In genomic region chr22:41908409-41909289, GRCh38 we compare ENCODE assay signal across 12 cellular contexts. TPM values are rescaled to one million over a fixed set of nuclear protein-coding genes. Genes with fewer than 3 reads are reported as not detected.
DNase-seq lines count a peak whose midpoint lies in the region; ATAC-seq, FAIRE-seq and TF ChIP-seq lines count a peak whose summit lies in the region.
"Had no signal": no experiment of that assay in that cellular context is flagged by ENCODE, and none has a peak within 500 bp of the region (broad histone marks: within the 10 kb centered on the region; RNA-seq: fewer than 3 reads in every experiment).

No MANE protein-coding gene starts in this region.

- no peak overlapping the region for H4K8ac ChIP-seq in H1 (ENCODE audit: extremely low read depth, insufficient read depth, low read length)

- no peak overlapping the region for H3K4ac ChIP-seq in H1 (replicated peaks; ENCODE audit: insufficient read length, low read depth, low read length)

- no peak overlapping the region for H4K5ac ChIP-seq in H1 (ENCODE audit: insufficient read length, low read depth, low read length)

- FAIRE-seq in H1 (lab: Jason Lieb, UNC) = no peak

- no peak overlapping the region for H3K14ac ChIP-seq in H1 (ENCODE audit: insufficient read length)

- no peak overlapping the region for H2BK20ac ChIP-seq in H1 (ENCODE audit: low read length)

- H3K4me3 ChIP-seq in H1 (ENCODE audit: extremely low read depth in 1 of 4, insufficient read depth in 2 of 4, low read depth in 3 of 4, low read length in 4 of 4) (no peak overlapping the region), colonic mucosa (no peak overlapping the region), brain microvascular endothelial cell (ENCODE audit: low read depth, low read length) (no peak overlapping the region)

- H2BK15ac ChIP-seq in H1 (ENCODE audit: low read length) = no peak overlapping the region

- H3K9me3 ChIP-seq in H1 (ENCODE audit: insufficient read depth in 2 of 2, low read depth in 1 of 2, low read length in 1 of 2) = no peaks in the 10 kb centered on the region; a peak in 1 of 4 replicates
- H3K9me3 ChIP-seq in colonic mucosa = no peaks in the 10 kb centered on the region

- in situ Hi-C loops in brain microvascular endothelial cell (cut with HindIII; ENCODE audit: low pct_ligation_motif_present, low sequenced_read_pairs) = no loop called here

- H3K4me1 ChIP-seq in H1 (replicated peaks in 1 of 4; ENCODE audit: control insufficient read depth in 3 of 4, insufficient read depth in 4 of 4, low read length in 3 of 4) (peaks cover 0 to 28% (median 11%) of the 10 kb centered on the region in 4 experiments; a peak in 6 of 7 replicates), colonic mucosa (peaks cover 9% of the 10 kb centered on the region)

- H3K23me2 ChIP-seq in H1 (ENCODE audit: low read depth, low read length) = peaks cover 2% of the 10 kb centered on the region; the same call in 1 of the 2 replicates

- no peak for DNase-seq in activated T-cell treated with anti-CD3 and anti-CD28 coated beads, Interleukin-2, amount 50 U/mL, for 72 hours
- DNase-seq in activated T-cell treated with anti-CD3 and anti-CD28 coated beads, Interleukin-2, amount 50 U/mL, for 4 hours = no peak
- DNase-seq in NOMO-1 treated with DMSO at 0.1 percent for 48 hours (lab: John Stamatoyannopoulos, UW; ENCODE audit: unreplicated experiment) = peak; percentile 23
- peak in 1 of 2 experiments; percentile 69 for DNase-seq in H1 (ENCODE audit: low read depth in 1 of 2, low spot score in 2 of 2)
- DNase-seq in stimulated activated naive CD8-positive, alpha-beta T cell treated with anti-CD3 and anti-CD28 coated beads, Interleukin-15, Interleukin-2, amounts not matched to agents 100 U/mL and 50 U/mL, for 24 hours = no peak
- DNase-seq in RKO (ENCODE audit: low spot score) = no peak
- DNase-seq in colonic mucosa = no peak
- DNase-seq in brain microvascular endothelial cell = no peak
- DNase-seq: activated CD4-positive, alpha-beta T cell treated with anti-CD3 and anti-CD28 coated beads for 4 hours; NCI-H187 treated with DMSO at 0.1 percent for 48 hours had no signal

- peak in 1 of 3 experiments; percentile 13; a peak in 1 of 4 replicates for TF ChIP-seq CTCF in H1 (IDR thresholded peaks at IDR 0.05; ENCODE audit: control extremely low read depth in 1 of 3, insufficient read depth in 1 of 3, low read depth in 1 of 3, low read length in 3 of 3)
- TF ChIP-seq CTCF in colonic mucosa (IDR thresholded peaks at IDR 0.05) = no peak
- no peak for TF ChIP-seq CTCF in brain microvascular endothelial cell (IDR thresholded peaks at IDR 0.05; ENCODE audit: low read depth, low read length, missing control alignments)

- H3K18ac ChIP-seq in H1 (ENCODE audit: extremely low read depth, low read length) = no peak overlapping the region; the same call in 1 of the 2 replicates

- intact Hi-C loops in colonic mucosa (cut with DNase I) = no loop called here

- H3K4me3 Mint-ChIP-seq in activated T-cell treated with anti-CD3 and anti-CD28 coated beads, Interleukin-2, amount 50 U/mL, for 72 hours = peak overlapping the region in 1 of 2 donors; percentile 59
- no peak overlapping the region for H3K4me3 Mint-ChIP-seq in activated T-cell treated with anti-CD3 and anti-CD28 coated beads, Interleukin-2, amount 50 U/mL, for 4 hours

- TF ChIP-seq POLR2A in H1 (IDR thresholded peaks at IDR 0.05; ENCODE audit: control extremely low read depth in 1 of 2, low read depth in 2 of 2, low read length in 2 of 2) = no peak

- H3K27me3 ChIP-seq in H1 (replicated peaks in 1 of 4; ENCODE audit: control insufficient read depth in 3 of 4, extremely low read depth in 1 of 4, insufficient read depth in 3 of 4, low read length in 3 of 4) (peaks cover 42 to 54% (median 50%) of the 10 kb centered on the region in 4 experiments), colonic mucosa (peaks cover 47% of the 10 kb centered on the region), brain microvascular endothelial cell (replicated peaks) (peaks cover 41% of the 10 kb centered on the region)

- H3K36me3 Mint-ChIP-seq in activated T-cell treated with anti-CD3 and anti-CD28 coated beads, Interleukin-2, amount 50 U/mL, for 72 hours (ENCODE audit: insufficient read depth in 2 of 2) = peaks cover 0 to 3% of the 10 kb centered on the region in 2 donors
- H3K36me3 Mint-ChIP-seq in activated T-cell treated with anti-CD3 and anti-CD28 coated beads, Interleukin-2, amount 50 U/mL, for 4 hours (ENCODE audit: insufficient read depth) = peaks cover 6% of the 10 kb centered on the region

- H2BK120ac ChIP-seq in H1 (replicated peaks; ENCODE audit: low read depth, low read length) = no peak overlapping the region

- H2AK5ac ChIP-seq in H1 (ENCODE audit: low read depth, low read length) = no peak overlapping the region

- H3K23ac ChIP-seq in H1 (ENCODE audit: insufficient read length) = no peak overlapping the region

- H2AFZ ChIP-seq in H1 (ENCODE audit: low read length) = no peak overlapping the region

- POLR2A ChIA-PET in H1 (lab: Charles Lee; ENCODE audit: partially characterized antibody) = interaction anchor here (0.9 to 3.5 kb wide), 8 partner anchors 8 to 64 kb away, joined by 3 to 19 read pairs (median 7); partner anchors contain the start of gene TNFRSF13C

- no peaks in the 10 kb centered on the region for H3K9me3 Mint-ChIP-seq in activated T-cell treated with anti-CD3 and anti-CD28 coated beads, Interleukin-2, amount 50 U/mL, for 72 hours
- H3K9me3 Mint-ChIP-seq in activated T-cell treated with anti-CD3 and anti-CD28 coated beads, Interleukin-2, amount 50 U/mL, for 4 hours = no peaks in the 10 kb centered on the region

- H2BK5ac ChIP-seq in H1 (ENCODE audit: low read depth, low read length) = no peak overlapping the region

- 81% methylated on average over 13 of the region's 14 CpGs; no CpG with 5 or more reads in 1 of the 2 experiments for WGBS in H1 (ENCODE audit: extremely low coverage in 1 of 2, insufficient coverage in 1 of 2, insufficient read length in 1 of 2, insufficient replicate concordance in 2 of 2, low coverage in 1 of 2, low lambda C conversion rate in 2 of 2, missing lambda C conversion rate in 1 of 2), 2 experiments

- H3K36me3 ChIP-seq in H1 (ENCODE audit: control insufficient read depth in 2 of 4, insufficient read depth in 4 of 4, low read length in 3 of 4) = peaks cover 5 to 28% (median 13%) of the 10 kb centered on the region in 4 experiments; a peak in 5 of 8 replicates
- H3K36me3 ChIP-seq in colonic mucosa = no peaks in the 10 kb centered on the region
- H3K36me3 ChIP-seq in brain microvascular endothelial cell (replicated peaks) = peaks cover 17% of the 10 kb centered on the region

- peaks cover 21 to 32% of the 10 kb centered on the region in 2 experiments for H4K20me1 ChIP-seq in H1 (replicated peaks in 1 of 2; ENCODE audit: control insufficient read depth in 1 of 2, insufficient read depth in 2 of 2, low read length in 2 of 2)

- H2BK12ac ChIP-seq in H1 (ENCODE audit: low read depth, low read length) = no peak overlapping the region

- H3K27ac ChIP-seq in H1 (ENCODE audit: low read depth, low read length) = no peak overlapping the region
- H3K27ac ChIP-seq in colonic mucosa = no peak overlapping the region
- no peak overlapping the region for H3K27ac ChIP-seq in brain microvascular endothelial cell
- H3K27ac ChIP-seq: C4-2B, epithelial cell of prostate had no signal

- peaks cover 45% of the 10 kb centered on the region for H3K4me1 Mint-ChIP-seq in activated T-cell treated with anti-CD3 and anti-CD28 coated beads, Interleukin-2, amount 50 U/mL, for 72 hours (ENCODE audit: low read depth)
- H3K4me1 Mint-ChIP-seq in activated T-cell treated with anti-CD3 and anti-CD28 coated beads, Interleukin-2, amount 50 U/mL, for 4 hours (ENCODE audit: low read depth) = peaks cover 30% of the 10 kb centered on the region

- no peak overlapping the region for H3K9ac ChIP-seq in H1 (replicated peaks in 1 of 4; ENCODE audit: extremely low read depth in 1 of 4, low read depth in 3 of 4, low read length in 3 of 4)
- H3K9ac ChIP-seq in colonic mucosa (ENCODE audit: low read depth in 2 of 2, low read length in 2 of 2) = no peak overlapping the region

- H3K4me2 ChIP-seq in H1 (ENCODE audit: insufficient read depth in 1 of 2, low read depth in 2 of 2, low read length in 2 of 2) = no peak overlapping the region

- H4K91ac ChIP-seq in H1 (replicated peaks; ENCODE audit: insufficient read length, low read length) = no peak overlapping the region

- peak in 1 of 2 experiments; percentile 31; a peak in 1 of 4 replicates for TF ChIP-seq RAD21 in H1 (IDR thresholded peaks at IDR 0.05 in 1 of 2, conservative IDR thresholded peaks at IDR 0.05 in 1 of 2; ENCODE audit: low read depth in 2 of 2, low read length in 2 of 2)

- peaks cover 25% of the 10 kb centered on the region for H3K27me3 Mint-ChIP-seq in activated T-cell treated with anti-CD3 and anti-CD28 coated beads, Interleukin-2, amount 50 U/mL, for 72 hours (ENCODE audit: low read depth)
- peaks cover 29% of the 10 kb centered on the region for H3K27me3 Mint-ChIP-seq in activated T-cell treated with anti-CD3 and anti-CD28 coated beads, Interleukin-2, amount 50 U/mL, for 4 hours (ENCODE audit: low read depth)

- CTCF ChIA-PET in H1 (lab: Charles Lee; ENCODE audit: partially characterized antibody) = interaction anchor here (0.6 to 5.2 kb wide), 9 partner anchors 9 to 212 kb away, joined by 3 to 32 read pairs (median 3); partner anchors contain the start of gene TNFRSF13C

- H3K79me1 ChIP-seq in H1 (ENCODE audit: low read depth, low read length) = no peaks in the 10 kb centered on the region

- no peak overlapping the region for H3K56ac ChIP-seq in H1 (replicated peaks; ENCODE audit: insufficient read length, low read depth, low read length)

- H3K27ac Mint-ChIP-seq in activated T-cell treated with anti-CD3 and anti-CD28 coated beads, Interleukin-2, amount 50 U/mL, for 72 hours = peak overlapping the region; percentile 60

- no peak for TF ChIP-seq EP300 in H1 (IDR thresholded peaks at IDR 0.05; ENCODE audit: borderline replicate concordance in 1 of 2, low read depth in 2 of 2, low read length in 2 of 2)

- ATAC-seq in activated T-cell treated with anti-CD3 and anti-CD28 coated beads, Interleukin-2, amount 50 U/mL, for 72 hours (replicated peaks in 1 of 2) = peak; percentile 11 to 16
- ATAC-seq in activated T-cell treated with anti-CD3 and anti-CD28 coated beads, Interleukin-2, amount 50 U/mL, for 4 hours = no peak
- ATAC-seq in stimulated activated naive CD8-positive, alpha-beta T cell treated with anti-CD3 and anti-CD28 coated beads, Interleukin-15, Interleukin-2, amounts not matched to agents 100 U/mL and 50 U/mL, for 24 hours = peak; percentile 3

- no peaks in the 10 kb centered on the region for H3K79me2 ChIP-seq in H1 (ENCODE audit: control insufficient read depth in 1 of 2, insufficient read depth in 2 of 2, low read length in 2 of 2)

RNA-seq across cellular contexts. Expression of gene SHISA8, which starts 6.2 kb away (rescaled TPM):
- 1 to 10 TPM; 2.0 to 3.2 TPM for total RNA-seq in activated T-cell treated with anti-CD3 and anti-CD28 coated beads, Interleukin-2, amount 50 U/mL, for 72 hours
- total RNA-seq in activated T-cell treated with anti-CD3 and anti-CD28 coated beads, Interleukin-2, amount 50 U/mL, for 4 hours = 1 to 10 TPM; 3.9 to 5.6 (median 5.0) TPM
- 0.89 and 0.90 TPM in 2 replicates for total RNA-seq in H1 (2021; fragmentation: NEBNext Ultra II Directional; extraction: Animal tissue kit (Norgen Biotek cat#: 25700))
- polyA plus RNA-seq in H1 (2011; rRNA removed) = 0.14 and 0.35 TPM in 2 replicates
- polyA plus RNA-seq in H1 (2011; cell fraction: cytosol; rRNA removed) = 0.39 TPM
- 2.4 TPM for polyA plus RNA-seq in H1 (2011; cell fraction: nucleus; rRNA removed)
- polyA plus RNA-seq in H1 (2012, experiment 1 of 2) = 0.39 to 0.50 TPM in 2 of 4 replicates, not detected in the others
- polyA plus RNA-seq in H1 (2012, experiment 2 of 2) = not detected
- polyA plus RNA-seq in H1 (2013, experiment 1 of 2) = 0.73 TPM
- 0.59 TPM for polyA plus RNA-seq in H1 (2013, experiment 2 of 2)
- not detected in 2 replicates for polyA minus RNA-seq in H1 (2011; rRNA and poly(A)+ RNA removed)
- not detected for polyA minus RNA-seq in H1 (2011; cell fraction: cytosol; rRNA and poly(A)+ RNA removed)
- polyA minus RNA-seq in H1 (2011; cell fraction: nucleus; rRNA and poly(A)+ RNA removed) = 0.70 TPM
- not detected for total RNA-seq in colonic mucosa

RNA-seq across cellular contexts. Expression of gene TNFRSF13C, which starts 18.0 kb away (rescaled TPM):
- 1 to 10 TPM; 6.1 to 7.3 TPM for total RNA-seq in activated T-cell treated with anti-CD3 and anti-CD28 coated beads, Interleukin-2, amount 50 U/mL, for 72 hours
- 1 to 10 TPM; 6.1 to 7.6 (median 6.9) TPM for total RNA-seq in activated T-cell treated with anti-CD3 and anti-CD28 coated beads, Interleukin-2, amount 50 U/mL, for 4 hours
- total RNA-seq in H1 (2021; fragmentation: NEBNext Ultra II Directional; extraction: Animal tissue kit (Norgen Biotek cat#: 25700)) = 1.8 and 2.0 TPM in 2 replicates
- 1.4 TPM in 2 replicates for polyA plus RNA-seq in H1 (2011; rRNA removed)
- polyA plus RNA-seq in H1 (2011; cell fraction: cytosol; rRNA removed) = 1.00 TPM
- polyA plus RNA-seq in H1 (2011; cell fraction: nucleus; rRNA removed) = 4.9 TPM
- 1.0 to 1.8 TPM (median 1.3 TPM) in 4 replicates for polyA plus RNA-seq in H1 (2012, experiment 1 of 2)
- 0.73 TPM for polyA plus RNA-seq in H1 (2012, experiment 2 of 2)
- 1.6 TPM for polyA plus RNA-seq in H1 (2013, experiment 1 of 2)
- 1.6 TPM for polyA plus RNA-seq in H1 (2013, experiment 2 of 2)
- polyA minus RNA-seq in H1 (2011; rRNA and poly(A)+ RNA removed) = 0.83 and 1.5 TPM in 2 replicates
- 1.2 TPM for polyA minus RNA-seq in H1 (2011; cell fraction: cytosol; rRNA and poly(A)+ RNA removed)
- 1.6 TPM for polyA minus RNA-seq in H1 (2011; cell fraction: nucleus; rRNA and poly(A)+ RNA removed)
- total RNA-seq in colonic mucosa = under 1 TPM; 0.40 to 0.53 TPM

RNA-seq across cellular contexts. Expression of gene CENPM, which starts 38.3 kb away (rescaled TPM):
- 10 to 100 TPM; 66.1 to 74.5 TPM for total RNA-seq in activated T-cell treated with anti-CD3 and anti-CD28 coated beads, Interleukin-2, amount 50 U/mL, for 72 hours
- total RNA-seq in activated T-cell treated with anti-CD3 and anti-CD28 coated beads, Interleukin-2, amount 50 U/mL, for 4 hours = 10 to 100 TPM; 40.7 to 52.2 (median 48.5) TPM
- total RNA-seq in H1 (2021; fragmentation: NEBNext Ultra II Directional; extraction: Animal tissue kit (Norgen Biotek cat#: 25700)) = 30.0 and 32.0 TPM in 2 replicates
- 80.4 and 94.6 TPM in 2 replicates for polyA plus RNA-seq in H1 (2011; rRNA removed)
- 68.6 TPM for polyA plus RNA-seq in H1 (2011; cell fraction: cytosol; rRNA removed)
- 146 TPM for polyA plus RNA-seq in H1 (2011; cell fraction: nucleus; rRNA removed)
- polyA plus RNA-seq in H1 (2012, experiment 1 of 2) = 22.9 to 58.2 TPM (median 53.9 TPM) in 4 replicates
- polyA plus RNA-seq in H1 (2012, experiment 2 of 2) = 81.1 TPM
- polyA plus RNA-seq in H1 (2013, experiment 1 of 2) = 54.0 TPM
- 50.9 TPM for polyA plus RNA-seq in H1 (2013, experiment 2 of 2)
- polyA minus RNA-seq in H1 (2011; rRNA and poly(A)+ RNA removed) = 43.8 and 44.6 TPM in 2 replicates
- 29.3 TPM for polyA minus RNA-seq in H1 (2011; cell fraction: cytosol; rRNA and poly(A)+ RNA removed)
- polyA minus RNA-seq in H1 (2011; cell fraction: nucleus; rRNA and poly(A)+ RNA removed) = 48.6 TPM
- 10 to 100 TPM; 13.7 to 64.3 TPM for total RNA-seq in colonic mucosa

Comparison
In these comparisons a context has a peak if more than half of its experiments do, and no peak if none do; other contexts are left out.
1. ATAC-seq: peak in activated T-cell treated with anti-CD3 and anti-CD28 coated beads, Interleukin-2, amount 50 U/mL, for 72 hours (2 of 2) and stimulated activated naive CD8-positive, alpha-beta T cell treated with anti-CD3 and anti-CD28 coated beads, Interleukin-15, Interleukin-2, amounts not matched to agents 100 U/mL and 50 U/mL, for 24 hours (single experiment); none in activated T-cell treated with anti-CD3 and anti-CD28 coated beads, Interleukin-2, amount 50 U/mL, for 4 hours (0 of 2).